Comparison of ENCODE assay signal across 8 cellular contexts in genomic region chr2:72862239-72862988, GRCh38. TPM values are rescaled to one million over a fixed set of nuclear protein-coding genes. Genes with fewer than 3 reads are reported as not detected.
DNase-seq lines count a peak whose midpoint lies in the region; ATAC-seq, FAIRE-seq and TF ChIP-seq lines count a peak whose summit lies in the region.

No MANE protein-coding gene starts in this region.

- H4K20me1 ChIP-seq in GM23248 (ENCODE audit: insufficient read depth) (no peaks in the 10 kb centered on the region), KMS-11 (ENCODE audit: insufficient read depth) (no peaks in the 10 kb centered on the region)

- H3K9me2 ChIP-seq in GM23248 (ENCODE audit: insufficient read depth), result no peaks in the 10 kb centered on the region

- peaks cover 65% of the 10 kb centered on the region for H3K27me3 Mint-ChIP-seq in nephron progenitor cell (ENCODE audit: low read depth, poor library complexity)

- peaks cover 6% of the 10 kb centered on the region for H3K4me1 Mint-ChIP-seq in nephron progenitor cell

- DNase-seq in EH (ENCODE audit: low read depth) (peak; percentile 86), GM23248 (peak; percentile 88), RCC 7860 (ENCODE audit: low spot score) (peak; percentile 67), fibroblast of the aortic adventitia (ENCODE audit: low read depth) (peak; percentile 91), nephron progenitor cell (peak; percentile 95)
- peak; percentile 78 for DNase-seq in activated T-helper 1 cell treated with anti-CD3 and anti-CD28 coated beads, Interleukin-2, amount 50 U/mL, for 16 hours (ENCODE audit: low read depth in 1 of 2, low spot score in 1 of 2)
- peak; percentile 92 for DNase-seq in stimulated activated naive CD8-positive, alpha-beta T cell treated with anti-CD3 and anti-CD28 coated beads, Interleukin-15, Interleukin-2, amounts not matched to agents 100 U/mL and 50 U/mL, for 24 hours

- peak overlapping the region; percentile 76 for H3K4me3 Mint-ChIP-seq in nephron progenitor cell

- FAIRE-seq in RCC 7860 (lab: Jason Lieb, UNC), result no peak

- 0 out of 2 replicates have a peak, but pooled peaks cover 6% of the 10 kb centered on the region for H3F3A ChIP-seq in GM23248 (ENCODE audit: insufficient read depth)

- H3K4me1 ChIP-seq in GM23248 (ENCODE audit: insufficient read depth) (0 out of 2 replicates have a peak, but pooled peaks cover 4% of the 10 kb centered on the region), KMS-11 (ENCODE audit: low read depth, poor library complexity, severe bottlenecking) (peaks cover 18% of the 10 kb centered on the region)

- ATAC-seq in stimulated activated naive CD8-positive, alpha-beta T cell treated with anti-CD3 and anti-CD28 coated beads, Interleukin-15, Interleukin-2, amounts not matched to agents 100 U/mL and 50 U/mL, for 24 hours, result peak; percentile 96

- H3K27ac Mint-ChIP-seq in nephron progenitor cell, result no peak overlapping the region

- no peak overlapping the region for H3K27ac ChIP-seq in GM23248
- H3K27ac ChIP-seq in KMS-11, result no peak overlapping the region

- no peaks in the 10 kb centered on the region for H3K36me3 Mint-ChIP-seq in nephron progenitor cell (ENCODE audit: low read depth)

- no peaks in the 10 kb centered on the region for H3K9me3 Mint-ChIP-seq in nephron progenitor cell

- H3K4me3 ChIP-seq in GM23248, result peak overlapping the region; percentile 58
- peak overlapping the region; percentile 78 for H3K4me3 ChIP-seq in KMS-11 (IDR thresholded peaks at IDR 0.05; ENCODE audit: insufficient read depth, low read depth, low read length)
- peak overlapping the region; percentile 46 for H3K4me3 ChIP-seq in fibroblast of the aortic adventitia (ENCODE audit: low read depth, low read length)

- H3K4me2 ChIP-seq in GM23248 (ENCODE audit: unreplicated experiment) (peak overlapping the region; percentile 77), KMS-11 (peak overlapping the region; percentile 70)

- H3K9me3 ChIP-seq in GM23248 (ENCODE audit: low read depth), result no peaks in the 10 kb centered on the region

- H2AFZ ChIP-seq in GM23248 (peak overlapping the region; percentile 69), KMS-11 (ENCODE audit: low read depth) (peak overlapping the region; percentile 80)

- H3K36me3 ChIP-seq in GM23248 (ENCODE audit: low read depth) (no peaks in the 10 kb centered on the region), KMS-11 (ENCODE audit: insufficient read depth) (no peaks in the 10 kb centered on the region)

- 14% methylated on average over 33 of the region's 33 CpGs for WGBS in GM23248 (ENCODE audit: low coverage in 1 of 2, low lambda C conversion rate in 2 of 2, missing lambda C conversion rate in 2 of 2), 2 experiments

- H3K27me3 ChIP-seq in GM23248 (replicated peaks; ENCODE audit: insufficient read depth) (peaks cover 23% of the 10 kb centered on the region), KMS-11 (ENCODE audit: insufficient read depth, low read depth) (no peaks in the 10 kb centered on the region)

- TF ChIP-seq CTCF in KMS-11 (conservative IDR thresholded peaks at IDR 0.05; ENCODE audit: low read depth, low read length) (peak; percentile 98), fibroblast of the aortic adventitia (IDR thresholded peaks at IDR 0.05; ENCODE audit: insufficient read depth, low read length) (peak; percentile 99), nephron progenitor cell (IDR thresholded peaks at IDR 0.05) (peak; percentile 98)

- H3K79me2 ChIP-seq in GM23248 (ENCODE audit: insufficient read depth) (no peaks in the 10 kb centered on the region), KMS-11 (ENCODE audit: insufficient read depth, low read depth) (no peaks in the 10 kb centered on the region)

- no peak overlapping the region for H3K9ac ChIP-seq in GM23248
- H3K9ac ChIP-seq in KMS-11, result no peak overlapping the region

- in situ Hi-C loops in GM23248 (cut with MboI), result no loop called here

RNA-seq across cellular contexts. Expression of gene SPR, which starts 24.8 kb away (rescaled TPM):
- total RNA-seq in GM23248 (2014; rRNA removed; shearing (Covaris generic)), result 21.1 and 39.0 TPM in 2 replicates
- 17.1 and 19.6 TPM in 2 replicates for polyA plus RNA-seq in GM23248 (2016; fragmentation: Nextera tagmentation; extraction: Ambion mirVana)
- 14.3 and 58.3 TPM in 2 replicates for total RNA-seq in fibroblast of the aortic adventitia (ENCODE audit: low replicate concordance)

RNA-seq across cellular contexts. Expression of gene EXOC6B, which starts 36.6 kb away (rescaled TPM):
- total RNA-seq in GM23248 (2014; rRNA removed; shearing (Covaris generic)), result 18.3 and 20.7 TPM in 2 replicates
- 8.9 and 9.0 TPM in 2 replicates for polyA plus RNA-seq in GM23248 (2016; fragmentation: Nextera tagmentation; extraction: Ambion mirVana)
- total RNA-seq in fibroblast of the aortic adventitia (ENCODE audit: low replicate concordance), result 28.4 and 30.2 TPM in 2 replicates

RNA-seq across cellular contexts. Expression of gene EMX1, which starts 54.9 kb away (rescaled TPM):
- total RNA-seq in GM23248 (2014; rRNA removed; shearing (Covaris generic)), result not detected in 2 replicates
- polyA plus RNA-seq in GM23248 (2016; fragmentation: Nextera tagmentation; extraction: Ambion mirVana), result not detected in 2 replicates
- not detected in 2 replicates for total RNA-seq in fibroblast of the aortic adventitia (ENCODE audit: low replicate concordance)
